1 cellular context compared by ENCODE assay signal in the genomic region with DNA sequence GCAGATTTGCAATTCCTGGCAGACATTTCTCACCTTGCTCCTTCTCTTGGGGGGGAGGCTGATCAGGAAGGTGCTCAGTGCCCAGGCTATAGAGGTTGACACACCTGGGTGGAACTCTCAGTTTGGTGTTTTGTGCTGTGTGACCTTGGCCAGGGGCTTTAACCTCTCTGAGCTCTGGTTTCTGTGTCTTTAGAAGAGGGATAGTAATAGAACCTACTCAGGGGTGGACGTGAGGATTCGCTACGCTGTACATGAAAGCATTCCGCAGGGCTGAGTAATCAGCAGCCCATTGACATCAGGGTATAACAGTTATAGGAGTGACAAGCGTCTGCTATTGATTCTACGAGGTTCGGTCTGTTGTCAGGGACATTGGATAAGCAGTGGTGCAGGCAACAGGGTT.
TF ChIP-seq lines count a peak whose summit lies in the region.

No MANE protein-coding gene starts in this region.

TF ChIP-seq in K562, 482 proteins besides CTCF, POLR2A, EP300 and RAD21:
- peak; percentile 35 for TF ChIP-seq ZFP36 (IDR thresholded peaks at IDR 0.05; ENCODE audit: low read depth, low read length, partially characterized antibody)
- TF ChIP-seq RBM25 (IDR thresholded peaks at IDR 0.05; ENCODE audit: low read depth, low read length, severe bottlenecking), result peak; percentile 18
- TF ChIP-seq, protein P1, sequence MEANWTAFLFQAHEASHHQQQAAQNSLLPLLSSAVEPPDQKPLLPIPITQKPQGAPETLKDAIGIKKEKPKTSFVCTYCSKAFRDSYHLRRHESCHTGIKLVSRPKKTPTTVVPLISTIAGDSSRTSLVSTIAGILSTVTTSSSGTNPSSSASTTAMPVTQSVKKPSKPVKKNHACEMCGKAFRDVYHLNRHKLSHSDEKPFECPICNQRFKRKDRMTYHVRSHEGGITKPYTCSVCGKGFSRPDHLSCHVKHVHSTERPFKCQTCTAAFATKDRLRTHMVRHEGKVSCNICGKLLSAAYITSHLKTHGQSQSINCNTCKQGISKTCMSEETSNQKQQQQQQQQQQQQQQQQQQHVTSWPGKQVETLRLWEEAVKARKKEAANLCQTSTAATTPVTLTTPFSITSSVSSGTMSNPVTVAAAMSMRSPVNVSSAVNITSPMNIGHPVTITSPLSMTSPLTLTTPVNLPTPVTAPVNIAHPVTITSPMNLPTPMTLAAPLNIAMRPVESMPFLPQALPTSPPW (CRISPR knock-in tag; IDR thresholded peaks at IDR 0.05), result no peak
